8 cellular contexts compared by ENCODE assay signal in genomic region chr22:23220485-23221350, GRCh38. TPM values are rescaled to one million over a fixed set of nuclear protein-coding genes. Genes with fewer than 3 reads are reported as not detected.
DNase-seq lines count a peak whose midpoint lies in the region; ATAC-seq, FAIRE-seq and TF ChIP-seq lines count a peak whose summit lies in the region.

No MANE protein-coding gene starts in this region.

- ATAC-seq in GM21786 (IDR thresholded peaks at IDR 0.05; ENCODE audit: unreplicated experiment): peak; percentile 49
- no peak for ATAC-seq in body of pancreas

- POLR2A ChIA-PET in CD8-positive, alpha-beta memory T cell (lab: Charles Lee): no interaction called here

- H3K36me3 ChIP-seq in CD8-positive, alpha-beta memory T cell (ENCODE audit: insufficient read depth, low read length): no peaks in the 10 kb centered on the region
- H3K36me3 ChIP-seq in left ventricle myocardium inferior (no peaks in the 10 kb centered on the region), body of pancreas (replicated peaks in 1 of 2; ENCODE audit: insufficient read depth in 1 of 2, low read depth in 2 of 2) (no peaks in the 10 kb centered on the region)

- TF ChIP-seq CTCF in left ventricle myocardium inferior (IDR thresholded peaks at IDR 0.05; ENCODE audit: borderline replicate concordance): no peak
- no peak for TF ChIP-seq CTCF in body of pancreas (IDR thresholded peaks at IDR 0.05)

- H3K27ac ChIP-seq in CD8-positive, alpha-beta memory T cell (ENCODE audit: low read depth, low read length): peak overlapping the region; percentile 64
- peak overlapping the region; percentile 61 for H3K27ac ChIP-seq in left ventricle myocardium inferior (replicated peaks)
- peak overlapping the region in 2 of 4 donors; percentile 6 to 66 for H3K27ac ChIP-seq in body of pancreas

- no peak for DNase-seq in CD8-positive, alpha-beta memory T cell
- peak; percentile 44 for DNase-seq in UCSD-AML1 (lab: John Stamatoyannopoulos, UW; ENCODE audit: unreplicated experiment)
- peak; percentile 15 for DNase-seq in left ventricle myocardium inferior
- DNase-seq in effector CD8-positive, alpha-beta T cell (lab: John Stamatoyannopoulos, UW): no peak
- DNase-seq in SHP77 (lab: John Stamatoyannopoulos, UW): no peak
- no peak for DNase-seq in RCC 7860 (ENCODE audit: low spot score)
- no peak for DNase-seq in body of pancreas

- H3K36me3 Mint-ChIP-seq in CD8-positive, alpha-beta memory T cell: no peaks in the 10 kb centered on the region

- no peaks in the 10 kb centered on the region for H3K27me3 Mint-ChIP-seq in CD8-positive, alpha-beta memory T cell

- H3K27me3 ChIP-seq in CD8-positive, alpha-beta memory T cell (ENCODE audit: insufficient read depth, low read length, poor library complexity, severe bottlenecking): no peaks in the 10 kb centered on the region
- H3K27me3 ChIP-seq in left ventricle myocardium inferior (ENCODE audit: low read depth) (no peaks in the 10 kb centered on the region), body of pancreas (no peaks in the 10 kb centered on the region)

- peaks cover 94 to 97% (median 96%) of the 10 kb centered on the region in 3 donors for H3K4me1 Mint-ChIP-seq in CD8-positive, alpha-beta memory T cell

- intact Hi-C loops in left ventricle myocardium inferior (cut with micrococcal nuclease): no loop called here
- intact Hi-C loops in body of pancreas (cut with DNase I): no loop called here

- TF ChIP-seq POLR2A in body of pancreas (IDR thresholded peaks at IDR 0.05): no peak

- no peaks in the 10 kb centered on the region for H3K9me3 Mint-ChIP-seq in CD8-positive, alpha-beta memory T cell

- no peak for FAIRE-seq in RCC 7860 (lab: Jason Lieb, UNC)

- 75 to 82% methylated on average over 11 of the region's 11 CpGs for WGBS in body of pancreas, 2 donors

- CTCF ChIA-PET in CD8-positive, alpha-beta memory T cell (lab: Charles Lee): no interaction called here

- peak overlapping the region; percentile 30 for H3K4me3 ChIP-seq in CD8-positive, alpha-beta memory T cell (ENCODE audit: low read length)
- H3K4me3 ChIP-seq in left ventricle myocardium inferior (no peak overlapping the region), body of pancreas (no peak overlapping the region)

- H3K4me3 Mint-ChIP-seq in CD8-positive, alpha-beta memory T cell: peak overlapping the region in 6 of 7 donors; percentile 63 to 83 (median 70)

- H3K9me3 ChIP-seq in CD8-positive, alpha-beta memory T cell (ENCODE audit: low read length): no peaks in the 10 kb centered on the region
- H3K9me3 ChIP-seq in left ventricle myocardium inferior (replicated peaks) (no peaks in the 10 kb centered on the region), body of pancreas (no peaks in the 10 kb centered on the region)

- H3K4me1 ChIP-seq in CD8-positive, alpha-beta memory T cell (ENCODE audit: insufficient read depth, low read length): peaks cover 99% of the 10 kb centered on the region
- H3K4me1 ChIP-seq in left ventricle myocardium inferior (peaks cover 100% of the 10 kb centered on the region), body of pancreas (peaks cover 66% of the 10 kb centered on the region)

- H3K27ac Mint-ChIP-seq in CD8-positive, alpha-beta memory T cell: peak overlapping the region; percentile 48 to 93 (median 84)

RNA-seq across cellular contexts. Expression of gene BCR, which starts 40.4 kb away (rescaled TPM):
- total RNA-seq in CD8-positive, alpha-beta memory T cell: 10 to 100 TPM; 33.2 to 34.7 TPM
- polyA plus RNA-seq in CD8-positive, alpha-beta memory T cell: 18.4 TPM
- total RNA-seq in left ventricle myocardium inferior (26.7 TPM), body of pancreas (10 to 100 TPM; 28.3 to 71.2 TPM)

Comparison
In these comparisons a context has a peak if more than half of its experiments do, and no peak if none do; other contexts are left out.
1. DNase-seq: peak in UCSD-AML1 (single experiment) and left ventricle myocardium inferior (single experiment); none in CD8-positive, alpha-beta memory T cell (0 of 5), effector CD8-positive, alpha-beta T cell (single experiment), SHP77 (0 of 2), RCC 7860 (single experiment) and body of pancreas (0 of 4).